1 cellular context compared by ENCODE assay signal in the genomic region with DNA sequence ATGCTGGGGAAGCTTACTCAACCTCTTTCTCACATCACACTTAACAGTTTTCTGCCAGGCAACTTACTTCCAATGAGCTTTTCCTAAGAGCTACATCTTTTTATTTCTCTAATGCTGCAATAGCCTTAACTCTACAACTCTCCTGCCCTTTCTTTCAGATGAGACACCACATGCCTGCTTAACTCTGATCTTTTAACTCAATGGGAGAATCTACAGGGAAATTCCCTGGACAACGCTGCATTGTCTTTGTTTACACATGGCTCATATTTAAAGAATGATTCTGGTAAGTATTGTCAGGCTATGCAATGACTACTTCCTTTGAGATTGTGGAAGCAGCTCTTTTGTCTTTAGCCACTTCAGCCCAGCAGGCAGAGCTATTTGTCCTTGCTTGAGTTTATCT.
TF ChIP-seq lines count a peak whose summit lies in the region.

No MANE protein-coding gene starts in this region.

TF ChIP-seq in GM23338, 12 proteins besides CTCF, POLR2A, EP300 and RAD21 (continued from another document):
- TF ChIP-seq, protein P1, sequence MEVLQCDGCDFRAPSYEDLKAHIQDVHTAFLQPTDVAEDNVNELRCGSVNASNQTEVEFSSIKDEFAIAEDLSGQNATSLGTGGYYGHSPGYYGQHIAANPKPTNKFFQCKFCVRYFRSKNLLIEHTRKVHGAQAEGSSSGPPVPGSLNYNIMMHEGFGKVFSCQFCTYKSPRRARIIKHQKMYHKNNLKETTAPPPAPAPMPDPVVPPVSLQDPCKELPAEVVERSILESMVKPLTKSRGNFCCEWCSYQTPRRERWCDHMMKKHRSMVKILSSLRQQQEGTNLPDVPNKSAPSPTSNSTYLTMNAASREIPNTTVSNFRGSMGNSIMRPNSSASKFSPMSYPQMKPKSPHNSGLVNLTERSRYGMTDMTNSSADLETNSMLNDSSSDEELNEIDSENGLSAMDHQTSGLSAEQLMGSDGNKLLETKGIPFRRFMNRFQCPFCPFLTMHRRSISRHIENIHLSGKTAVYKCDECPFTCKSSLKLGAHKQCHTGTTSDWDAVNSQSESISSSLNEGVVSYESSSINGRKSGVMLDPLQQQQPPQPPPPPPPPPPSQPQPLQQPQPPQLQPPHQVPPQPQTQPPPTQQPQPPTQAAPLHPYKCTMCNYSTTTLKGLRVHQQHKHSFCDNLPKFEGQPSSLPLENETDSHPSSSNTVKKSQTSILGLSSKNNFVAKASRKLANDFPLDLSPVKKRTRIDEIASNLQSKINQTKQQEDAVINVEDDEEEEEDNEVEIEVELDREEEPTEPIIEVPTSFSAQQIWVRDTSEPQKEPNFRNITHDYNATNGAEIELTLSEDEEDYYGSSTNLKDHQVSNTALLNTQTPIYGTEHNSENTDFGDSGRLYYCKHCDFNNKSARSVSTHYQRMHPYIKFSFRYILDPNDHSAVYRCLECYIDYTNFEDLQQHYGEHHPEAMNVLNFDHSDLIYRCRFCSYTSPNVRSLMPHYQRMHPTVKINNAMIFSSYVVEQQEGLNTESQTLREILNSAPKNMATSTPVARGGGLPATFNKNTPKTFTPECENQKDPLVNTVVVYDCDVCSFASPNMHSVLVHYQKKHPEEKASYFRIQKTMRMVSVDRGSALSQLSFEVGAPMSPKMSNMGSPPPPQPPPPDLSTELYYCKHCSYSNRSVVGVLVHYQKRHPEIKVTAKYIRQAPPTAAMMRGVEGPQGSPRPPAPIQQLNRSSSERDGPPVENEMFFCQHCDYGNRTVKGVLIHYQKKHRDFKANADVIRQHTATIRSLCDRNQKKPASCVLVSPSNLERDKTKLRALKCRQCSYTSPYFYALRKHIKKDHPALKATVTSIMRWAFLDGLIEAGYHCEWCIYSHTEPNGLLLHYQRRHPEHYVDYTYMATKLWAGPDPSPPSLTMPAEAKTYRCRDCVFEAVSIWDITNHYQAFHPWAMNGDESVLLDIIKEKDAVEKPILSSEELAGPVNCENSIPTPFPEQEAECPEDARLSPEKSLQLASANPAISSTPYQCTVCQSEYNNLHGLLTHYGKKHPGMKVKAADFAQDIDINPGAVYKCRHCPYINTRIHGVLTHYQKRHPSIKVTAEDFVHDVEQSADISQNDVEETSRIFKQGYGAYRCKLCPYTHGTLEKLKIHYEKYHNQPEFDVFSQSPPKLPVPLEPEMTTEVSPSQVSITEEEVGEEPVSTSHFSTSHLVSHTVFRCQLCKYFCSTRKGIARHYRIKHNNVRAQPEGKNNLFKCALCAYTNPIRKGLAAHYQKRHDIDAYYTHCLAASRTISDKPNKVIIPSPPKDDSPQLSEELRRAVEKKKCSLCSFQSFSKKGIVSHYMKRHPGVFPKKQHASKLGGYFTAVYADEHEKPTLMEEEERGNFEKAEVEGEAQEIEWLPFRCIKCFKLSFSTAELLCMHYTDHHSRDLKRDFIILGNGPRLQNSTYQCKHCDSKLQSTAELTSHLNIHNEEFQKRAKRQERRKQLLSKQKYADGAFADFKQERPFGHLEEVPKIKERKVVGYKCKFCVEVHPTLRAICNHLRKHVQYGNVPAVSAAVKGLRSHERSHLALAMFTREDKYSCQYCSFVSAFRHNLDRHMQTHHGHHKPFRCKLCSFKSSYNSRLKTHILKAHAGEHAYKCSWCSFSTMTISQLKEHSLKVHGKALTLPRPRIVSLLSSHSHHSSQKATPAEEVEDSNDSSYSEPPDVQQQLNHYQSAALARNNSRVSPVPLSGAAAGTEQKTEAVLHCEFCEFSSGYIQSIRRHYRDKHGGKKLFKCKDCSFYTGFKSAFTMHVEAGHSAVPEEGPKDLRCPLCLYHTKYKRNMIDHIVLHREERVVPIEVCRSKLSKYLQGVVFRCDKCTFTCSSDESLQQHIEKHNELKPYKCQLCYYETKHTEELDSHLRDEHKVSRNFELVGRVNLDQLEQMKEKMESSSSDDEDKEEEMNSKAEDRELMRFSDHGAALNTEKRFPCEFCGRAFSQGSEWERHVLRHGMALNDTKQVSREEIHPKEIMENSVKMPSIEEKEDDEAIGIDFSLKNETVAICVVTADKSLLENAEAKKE (CRISPR knock-in tag; IDR thresholded peaks at IDR 0.05): no peak
- no peak for TF ChIP-seq CREB1 (CRISPR knock-in tag; IDR thresholded peaks at IDR 0.05; ENCODE audit: low read depth)
- TF ChIP-seq POLR2AphosphoS5 (IDR thresholded peaks at IDR 0.05; ENCODE audit: low read depth): no peak
- TF ChIP-seq, protein P2, sequence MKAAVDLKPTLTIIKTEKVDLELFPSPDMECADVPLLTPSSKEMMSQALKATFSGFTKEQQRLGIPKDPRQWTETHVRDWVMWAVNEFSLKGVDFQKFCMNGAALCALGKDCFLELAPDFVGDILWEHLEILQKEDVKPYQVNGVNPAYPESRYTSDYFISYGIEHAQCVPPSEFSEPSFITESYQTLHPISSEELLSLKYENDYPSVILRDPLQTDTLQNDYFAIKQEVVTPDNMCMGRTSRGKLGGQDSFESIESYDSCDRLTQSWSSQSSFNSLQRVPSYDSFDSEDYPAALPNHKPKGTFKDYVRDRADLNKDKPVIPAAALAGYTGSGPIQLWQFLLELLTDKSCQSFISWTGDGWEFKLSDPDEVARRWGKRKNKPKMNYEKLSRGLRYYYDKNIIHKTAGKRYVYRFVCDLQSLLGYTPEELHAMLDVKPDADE (IDR thresholded peaks at IDR 0.05): no peak
- TF ChIP-seq, protein P3, sequence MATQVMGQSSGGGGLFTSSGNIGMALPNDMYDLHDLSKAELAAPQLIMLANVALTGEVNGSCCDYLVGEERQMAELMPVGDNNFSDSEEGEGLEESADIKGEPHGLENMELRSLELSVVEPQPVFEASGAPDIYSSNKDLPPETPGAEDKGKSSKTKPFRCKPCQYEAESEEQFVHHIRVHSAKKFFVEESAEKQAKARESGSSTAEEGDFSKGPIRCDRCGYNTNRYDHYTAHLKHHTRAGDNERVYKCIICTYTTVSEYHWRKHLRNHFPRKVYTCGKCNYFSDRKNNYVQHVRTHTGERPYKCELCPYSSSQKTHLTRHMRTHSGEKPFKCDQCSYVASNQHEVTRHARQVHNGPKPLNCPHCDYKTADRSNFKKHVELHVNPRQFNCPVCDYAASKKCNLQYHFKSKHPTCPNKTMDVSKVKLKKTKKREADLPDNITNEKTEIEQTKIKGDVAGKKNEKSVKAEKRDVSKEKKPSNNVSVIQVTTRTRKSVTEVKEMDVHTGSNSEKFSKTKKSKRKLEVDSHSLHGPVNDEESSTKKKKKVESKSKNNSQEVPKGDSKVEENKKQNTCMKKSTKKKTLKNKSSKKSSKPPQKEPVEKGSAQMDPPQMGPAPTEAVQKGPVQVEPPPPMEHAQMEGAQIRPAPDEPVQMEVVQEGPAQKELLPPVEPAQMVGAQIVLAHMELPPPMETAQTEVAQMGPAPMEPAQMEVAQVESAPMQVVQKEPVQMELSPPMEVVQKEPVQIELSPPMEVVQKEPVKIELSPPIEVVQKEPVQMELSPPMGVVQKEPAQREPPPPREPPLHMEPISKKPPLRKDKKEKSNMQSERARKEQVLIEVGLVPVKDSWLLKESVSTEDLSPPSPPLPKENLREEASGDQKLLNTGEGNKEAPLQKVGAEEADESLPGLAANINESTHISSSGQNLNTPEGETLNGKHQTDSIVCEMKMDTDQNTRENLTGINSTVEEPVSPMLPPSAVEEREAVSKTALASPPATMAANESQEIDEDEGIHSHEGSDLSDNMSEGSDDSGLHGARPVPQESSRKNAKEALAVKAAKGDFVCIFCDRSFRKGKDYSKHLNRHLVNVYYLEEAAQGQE (IDR thresholded peaks at IDR 0.05; ENCODE audit: unreplicated experiment): no peak
